Comparison of ENCODE assay signal across 9 cellular contexts in the genomic region with DNA sequence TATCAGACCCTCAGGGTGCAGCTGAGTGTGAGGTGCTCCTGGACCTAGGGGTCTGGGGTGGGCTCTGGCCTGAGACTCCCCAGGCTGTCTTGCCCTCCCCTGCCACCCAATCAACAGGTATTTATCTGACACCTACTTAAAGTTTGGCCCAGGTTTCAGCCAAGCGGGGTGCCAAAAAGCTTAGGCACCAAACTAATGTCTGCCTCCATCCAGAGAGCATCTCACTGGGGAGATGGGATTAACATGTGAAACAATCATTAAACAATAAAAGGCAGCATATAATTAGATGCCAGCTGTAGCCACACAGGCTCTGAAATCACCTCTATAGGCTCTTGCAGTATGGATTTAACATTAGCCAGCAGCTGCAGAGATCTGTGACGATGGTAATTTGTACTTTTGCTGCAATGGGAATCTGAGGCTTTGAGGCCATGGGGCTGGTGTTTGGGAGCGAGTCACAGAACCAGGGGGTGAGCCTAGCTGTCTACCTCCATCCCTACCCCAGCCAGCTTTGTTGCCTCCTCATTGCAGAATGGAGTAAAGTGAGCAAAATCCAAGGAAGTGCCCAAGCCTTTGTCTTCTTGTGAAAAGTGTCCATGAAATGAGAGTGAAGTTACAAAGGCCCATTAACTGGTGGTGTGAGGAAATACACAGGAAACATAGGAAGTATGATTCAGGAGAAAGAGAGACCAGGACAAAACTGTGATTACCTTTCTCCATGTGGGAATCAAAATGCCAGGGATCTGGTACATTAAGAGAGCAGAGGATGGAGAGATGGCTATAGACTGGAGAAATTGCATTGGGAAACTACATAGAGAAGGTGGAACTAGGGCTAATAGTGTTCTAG. TPM values are rescaled to one million over a fixed set of nuclear protein-coding genes. Genes with fewer than 3 reads are reported as not detected.
DNase-seq lines count a peak whose midpoint lies in the region; ATAC-seq and FAIRE-seq lines count a peak whose summit lies in the region.
"Had no signal": no experiment of that assay in that cellular context is flagged by ENCODE, and none has a peak within 500 bp of the region (broad histone marks: within the 10 kb centered on the region; RNA-seq: fewer than 3 reads in every experiment).

No MANE protein-coding gene starts in this region.

- no peaks in the 10 kb centered on the region for H3K9me3 ChIP-seq in small intestine (ENCODE audit: control insufficient read depth, low read depth)

- WGBS in small intestine, 3 donors, result 83 to 90% (median 89%) methylated on average over 3 of the region's 3 CpGs

- no peak for FAIRE-seq in small intestine (lab: Jason Lieb, UNC)

- H3K9me3 Mint-ChIP-seq in dendritic cell treated with granulocyte-macrophage colony-stimulating factor and Interleukin-4, amounts not matched to agents 40 ng/mL and 50 ng/mL, for 4 days, result no peaks in the 10 kb centered on the region

- intact Hi-C loops in dendritic cell treated with granulocyte-macrophage colony-stimulating factor and Interleukin-4, amounts not matched to agents 40 ng/mL and 50 ng/mL, for 4 days (cut with micrococcal nuclease), result loop anchor here (1.0 to 2.0 kb wide), 2 partner anchors 7 to 17 kb away; no protein-coding TSS in a partner anchor
- intact Hi-C loops in posterior vena cava (cut with DNase I), result no loop called here

- H3K36me3 Mint-ChIP-seq in dendritic cell treated with granulocyte-macrophage colony-stimulating factor and Interleukin-4, amounts not matched to agents 40 ng/mL and 50 ng/mL, for 4 days (ENCODE audit: low read depth), result peaks cover 70% of the 10 kb centered on the region

- no peaks in the 10 kb centered on the region for H3K27me3 Mint-ChIP-seq in dendritic cell treated with granulocyte-macrophage colony-stimulating factor and Interleukin-4, amounts not matched to agents 40 ng/mL and 50 ng/mL, for 4 days

- peak; percentile 53 for DNase-seq in NCI-H82 (lab: John Stamatoyannopoulos, UW)
- no peak for DNase-seq in NCI-H82 treated with DMSO at 0.1 percent for 48 hours (lab: John Stamatoyannopoulos, UW; ENCODE audit: unreplicated experiment)
- peak; percentile 63 for DNase-seq in NCI-H345 (lab: John Stamatoyannopoulos, UW)
- DNase-seq in small intestine, result no peak
- DNase-seq in activated gamma-delta T cell treated with Interleukin-2 at 50 U/mL for 16 hours, result no peak
- DNase-seq in posterior vena cava (ENCODE audit: low spot score), result no peak
- DNase-seq: NCI-H187 treated with DMSO at 0.1 percent for 48 hours had no signal

- no peaks in the 10 kb centered on the region for H3K27me3 ChIP-seq in small intestine (ENCODE audit: control insufficient read depth in 2 of 2, insufficient read depth in 2 of 2, low read length in 2 of 2)

- peak overlapping the region; percentile 67 to 85 for H3K27ac ChIP-seq in small intestine (ENCODE audit: low read depth in 1 of 2, low read length in 1 of 2)

- H3K4me1 ChIP-seq in small intestine (ENCODE audit: control insufficient read depth in 2 of 2, insufficient read depth in 1 of 2, low read depth in 1 of 2, low read length in 1 of 2), result peaks cover 0 to 2% of the 10 kb centered on the region in 2 donors

- peak overlapping the region; percentile 63 for H3K4me3 Mint-ChIP-seq in dendritic cell treated with granulocyte-macrophage colony-stimulating factor and Interleukin-4, amounts not matched to agents 40 ng/mL and 50 ng/mL, for 4 days

- H3K4me1 Mint-ChIP-seq in dendritic cell treated with granulocyte-macrophage colony-stimulating factor and Interleukin-4, amounts not matched to agents 40 ng/mL and 50 ng/mL, for 4 days (ENCODE audit: low read depth), result peaks cover 98% of the 10 kb centered on the region

- no peak overlapping the region for H3K4me3 ChIP-seq in small intestine (ENCODE audit: low read depth in 1 of 2, low read length in 2 of 2)

- no peaks in the 10 kb centered on the region for H3K36me3 ChIP-seq in small intestine (ENCODE audit: control insufficient read depth in 2 of 2, insufficient read depth in 2 of 2, low read length in 2 of 2)

- H3K27ac Mint-ChIP-seq in dendritic cell treated with granulocyte-macrophage colony-stimulating factor and Interleukin-4, amounts not matched to agents 40 ng/mL and 50 ng/mL, for 4 days, result peak overlapping the region; percentile 97

- no peak for ATAC-seq in GM19467 (IDR thresholded peaks at IDR 0.05; ENCODE audit: unreplicated experiment)

RNA-seq across cellular contexts. Expression of gene EIF2D, which starts 36.1 kb away (rescaled TPM):
- 10 to 100 TPM; 21.6 to 40.8 (median 22.6) TPM for polyA plus RNA-seq in small intestine
- 10 to 100 TPM; 32.4 to 34.3 TPM for total RNA-seq in posterior vena cava

RNA-seq across cellular contexts. Expression of gene DYRK3, which starts 59.2 kb away (rescaled TPM):
- polyA plus RNA-seq in small intestine, result 1 to 10 TPM in 1 of 3 donors, under 1 TPM in 2; 0.45 to 1.7 (median 0.54) TPM
- total RNA-seq in posterior vena cava, result 10 to 100 TPM in 1 of 2 donors, 1 to 10 TPM in 1; 8.4 to 10.7 TPM

Comparison
In these comparisons a context has a peak if more than half of its experiments do, and no peak if none do; other contexts are left out.
1. DNase-seq: peak in NCI-H82 (single experiment) and NCI-H345 (single experiment); none in NCI-H82 treated with DMSO at 0.1 percent for 48 hours (single experiment), small intestine (single experiment), activated gamma-delta T cell treated with Interleukin-2 at 50 U/mL for 16 hours (single experiment) and posterior vena cava (single experiment).